In the genomic region with DNA sequence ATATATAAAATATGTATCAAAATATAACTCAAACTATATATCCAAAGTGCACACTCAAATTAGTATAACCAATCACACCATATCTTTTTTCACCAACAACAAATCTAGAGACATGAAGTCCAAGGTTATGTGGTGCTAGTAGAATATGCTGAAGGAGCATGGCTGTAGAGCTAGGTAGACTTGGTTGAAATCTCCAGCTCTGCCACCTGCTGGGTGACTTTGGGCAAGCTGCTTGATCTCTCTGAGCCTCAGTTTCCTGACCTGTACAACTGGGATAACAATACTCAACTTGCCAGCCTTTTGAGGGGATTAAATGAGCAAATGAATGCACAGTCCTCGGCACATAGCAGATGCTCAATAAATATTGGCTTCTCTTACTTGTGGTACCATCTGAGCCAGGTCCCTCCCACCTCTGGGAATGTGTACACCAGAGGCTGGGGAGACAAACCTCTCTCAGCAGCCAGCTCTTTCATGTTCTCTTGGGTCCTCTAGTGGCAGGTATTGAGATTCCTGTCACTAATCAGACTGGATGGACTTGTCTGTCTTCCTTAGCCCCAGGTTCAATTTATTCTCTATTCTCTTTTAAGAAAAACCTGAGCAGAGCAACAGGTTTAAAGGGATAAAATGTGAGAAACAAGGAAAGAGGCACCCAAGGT, we compare ENCODE assay signal across 8 cellular contexts.
DNase-seq lines count a peak whose midpoint lies in the region; ATAC-seq, FAIRE-seq and TF ChIP-seq lines count a peak whose summit lies in the region.
"Had no signal": no experiment of that assay in that cellular context is flagged by ENCODE, and none has a peak within 500 bp of the region (broad histone marks: within the 10 kb centered on the region; RNA-seq: fewer than 3 reads in every experiment).

No MANE protein-coding gene starts in this region.

- TF ChIP-seq CTCF in HFF-Myc (IDR thresholded peaks at IDR 0.05; ENCODE audit: low read depth, low read length, missing control alignments) (peak; percentile 55), RWPE1 (conservative IDR thresholded peaks at IDR 0.05; ENCODE audit: low read depth) (peak; percentile 39), foreskin keratinocyte (conservative IDR thresholded peaks at IDR 0.05) (peak; percentile 86)

- POLR2A ChIA-PET in RWPE1 (lab: Yijun Ruan, JAX; ENCODE audit: low non-redundant PET): no interaction called here

- no peak for FAIRE-seq in small intestine (lab: Jason Lieb, UNC)

- no peaks in the 10 kb centered on the region for H3K9me3 ChIP-seq in small intestine (ENCODE audit: control insufficient read depth, low read depth)
- H3K9me3 ChIP-seq: neutrophil had no signal

- H3K4me3 ChIP-seq in HFF-Myc (replicated peaks; ENCODE audit: low read depth, low read length): no peak overlapping the region
- H3K4me3 ChIP-seq in small intestine (ENCODE audit: low read depth in 1 of 2, low read length in 2 of 2): no peak overlapping the region

- H3K27me3 ChIP-seq in foreskin keratinocyte (no peaks in the 10 kb centered on the region), small intestine (ENCODE audit: control insufficient read depth in 2 of 2, insufficient read depth in 2 of 2, low read length in 2 of 2) (no peaks in the 10 kb centered on the region)
- H3K27me3 ChIP-seq: neutrophil had no signal

- DNase-seq in HFF-Myc (ENCODE audit: extremely low read depth, low read depth): no peak
- peak; percentile 67 for DNase-seq in RWPE1 (ENCODE audit: low spot score)
- peak; percentile 61 to 83 for DNase-seq in foreskin keratinocyte
- peak; percentile 46 for DNase-seq in small intestine
- DNase-seq in stimulated activated CD4-positive, alpha-beta T cell treated with anti-CD3 and anti-CD28 coated beads, Interleukin-2, amount 100 ng/mL, for 48 hours: no peak
- DNase-seq in KG1 (lab: John Stamatoyannopoulos, UW): no peak

- H3K27ac ChIP-seq in RWPE1 (no peak overlapping the region), foreskin keratinocyte (no peak overlapping the region), small intestine (ENCODE audit: low read depth in 1 of 2, low read length in 1 of 2) (no peak overlapping the region)
- H3K27ac ChIP-seq: neutrophil had no signal

- H3K4me1 ChIP-seq in foreskin keratinocyte: peaks cover 36% of the 10 kb centered on the region
- H3K4me1 ChIP-seq in small intestine (ENCODE audit: control insufficient read depth in 2 of 2, insufficient read depth in 1 of 2, low read depth in 1 of 2, low read length in 1 of 2): no peaks in the 10 kb centered on the region

- CTCF ChIA-PET in RWPE1 (lab: Yijun Ruan, JAX): interaction anchor here (0.8 kb wide), 1 partner anchor 39 kb away, joined by 8 read pairs; no protein-coding TSS in a partner anchor

- ATAC-seq in foreskin keratinocyte (peak; percentile 72), GM21360 (IDR thresholded peaks at IDR 0.05; ENCODE audit: unreplicated experiment) (no peak)

- H3K36me3 ChIP-seq in small intestine (ENCODE audit: control insufficient read depth in 2 of 2, insufficient read depth in 2 of 2, low read length in 2 of 2): no peaks in the 10 kb centered on the region
- H3K36me3 ChIP-seq: neutrophil had no signal

- WGBS in small intestine, 3 donors: 33 to 70% (median 67%) methylated on average over 1 of the region's 1 CpG

Comparison
In these comparisons a context has a peak if more than half of its experiments do, and no peak if none do; other contexts are left out.
1. DNase-seq: peak in RWPE1 (single experiment), foreskin keratinocyte (2 of 2) and small intestine (single experiment); none in HFF-Myc (single experiment), stimulated activated CD4-positive, alpha-beta T cell treated with anti-CD3 and anti-CD28 coated beads, Interleukin-2, amount 100 ng/mL, for 48 hours (0 of 2) and KG1 (single experiment).
2. Peak in every context shown above with its lines, with median percentiles within 50 percentile points of each other: CTCF ChIP-seq.